In genomic region chr17:64938925-64939474, GRCh38 we compare ENCODE assay signal across 8 cellular contexts. TPM values are rescaled to one million over a fixed set of nuclear protein-coding genes. Genes with fewer than 3 reads are reported as not detected.
DNase-seq lines count a peak whose midpoint lies in the region; ATAC-seq and TF ChIP-seq lines count a peak whose summit lies in the region.

No MANE protein-coding gene starts in this region.

- H3K4me3 ChIP-seq in GM12864 (ENCODE audit: low read depth, low read length), result no peak overlapping the region
- H3K4me3 ChIP-seq in neuronal stem cell (ENCODE audit: low read length in 2 of 2), result no peak overlapping the region
- no peak overlapping the region for H3K4me3 ChIP-seq in prostate gland

- DNase-seq in GM12864 (ENCODE audit: low read depth) (no peak), HUDEP-2 (lab: John Stamatoyannopoulos, UW; ENCODE audit: unreplicated experiment in 76 of 76) (peak in 46 of 76 experiments; percentile 8 to 62 (median 35)), neuronal stem cell (ENCODE audit: low spot score) (no peak), prostate gland (ENCODE audit: low spot score) (no peak)
- DNase-seq in activated CD4-positive, alpha-beta T cell treated with anti-CD3 and anti-CD28 coated beads, Interleukin-2, amount 50 U/mL, for 4 hours, result peak; percentile 29 to 34

- TF ChIP-seq CTCF in GM12864 (IDR thresholded peaks at IDR 0.05; ENCODE audit: low read depth, low read length, missing control alignments), result peak; percentile 79
- TF ChIP-seq CTCF in prostate gland (IDR thresholded peaks at IDR 0.05), result peak in 2 of 4 experiments; percentile 11 to 50

- H3K79me1 ChIP-seq in neuronal stem cell (ENCODE audit: low read depth, low read length), result no peaks in the 10 kb centered on the region

- peaks cover 0 to 3% of the 10 kb centered on the region in 2 donors for H3K4me1 ChIP-seq in neuronal stem cell (ENCODE audit: control insufficient read depth in 2 of 2, insufficient read depth in 1 of 2, low read depth in 1 of 2, low read length in 2 of 2)
- no peaks in the 10 kb centered on the region for H3K4me1 ChIP-seq in prostate gland (replicated peaks)

- no peak overlapping the region for H3K27ac ChIP-seq in neuronal stem cell (replicated peaks; ENCODE audit: low read length)
- no peak overlapping the region for H3K27ac ChIP-seq in prostate gland

- H3K4ac ChIP-seq in neuronal stem cell (ENCODE audit: low read length), result no peak overlapping the region

- no CpG with 5 or more reads among the region's 11 CpGs for WGBS in neuronal stem cell (ENCODE audit: extremely low coverage in 2 of 2, insufficient read length in 2 of 2, insufficient replicate concordance in 1 of 2), 2 donors
- 71% methylated on average over 10 of the region's 11 CpGs for WGBS in prostate gland

- intact Hi-C loops in prostate gland (cut with DNase I), result no loop called here

- peak overlapping the region; percentile 83 for H3K23ac ChIP-seq in neuronal stem cell (ENCODE audit: low read depth, low read length, poor library complexity)

- H3K27me3 ChIP-seq in neuronal stem cell (ENCODE audit: control insufficient read depth in 3 of 3, insufficient read depth in 3 of 3, low read depth in 1 of 3, low read length in 3 of 3) (no peaks in the 10 kb centered on the region), prostate gland (replicated peaks; ENCODE audit: insufficient read depth) (no peaks in the 10 kb centered on the region)

- no peaks in the 10 kb centered on the region for H3K36me3 ChIP-seq in neuronal stem cell (replicated peaks in 1 of 2; ENCODE audit: control insufficient read depth in 2 of 2, insufficient read depth in 2 of 2, low read length in 2 of 2)
- no peaks in the 10 kb centered on the region for H3K36me3 ChIP-seq in prostate gland

- peak overlapping the region; percentile 76 for H3K18ac ChIP-seq in neuronal stem cell (ENCODE audit: low read length)

- H2BK15ac ChIP-seq in neuronal stem cell (ENCODE audit: low read length), result no peak overlapping the region

- H2AFZ ChIP-seq in neuronal stem cell (ENCODE audit: low read length), result no peak overlapping the region

- H4K91ac ChIP-seq in neuronal stem cell (ENCODE audit: low read depth, low read length, poor library complexity), result no peak overlapping the region

- no peak overlapping the region for H3K4me2 ChIP-seq in neuronal stem cell (ENCODE audit: insufficient read depth, low read length, poor library complexity, severe bottlenecking)

- ATAC-seq in esophagus mucosa (peak; percentile 53), GM18519 (IDR thresholded peaks at IDR 0.05; ENCODE audit: low FRiP score, unreplicated experiment) (no peak), HG02852 (IDR thresholded peaks at IDR 0.05; ENCODE audit: unreplicated experiment) (no peak)

- H2BK12ac ChIP-seq in neuronal stem cell (ENCODE audit: low read length), result no peak overlapping the region

- no peak overlapping the region for H3K14ac ChIP-seq in neuronal stem cell (ENCODE audit: low read length)

- peak overlapping the region; percentile 47 for H2AK5ac ChIP-seq in neuronal stem cell (ENCODE audit: low read depth, low read length)

- H2BK120ac ChIP-seq in neuronal stem cell (ENCODE audit: low read depth, low read length), result no peak overlapping the region

- H4K8ac ChIP-seq in neuronal stem cell (ENCODE audit: low read depth, low read length), result no peak overlapping the region

- TF ChIP-seq POLR2A in prostate gland (IDR thresholded peaks at IDR 0.05), result no peak

- H3K9me3 ChIP-seq in neuronal stem cell (replicated peaks in 1 of 2; ENCODE audit: control insufficient read depth in 2 of 2, insufficient read depth in 1 of 2, low read depth in 1 of 2, low read length in 2 of 2), result no peaks in the 10 kb centered on the region
- no peaks in the 10 kb centered on the region for H3K9me3 ChIP-seq in prostate gland

- no peak overlapping the region for H2BK5ac ChIP-seq in neuronal stem cell (ENCODE audit: low read length)

- H3K9ac ChIP-seq in neuronal stem cell (ENCODE audit: low read depth, low read length, poor library complexity), result no peak overlapping the region

RNA-seq across cellular contexts. Expression of gene LRRC37A3, which starts 19.7 kb away (rescaled TPM):
- total RNA-seq in esophagus mucosa (5.6 TPM), prostate gland (1 to 10 TPM; 5.6 to 9.5 TPM)
- polyA plus RNA-seq in neuronal stem cell (2013, experiment 1 of 2), result 3.1 TPM
- polyA plus RNA-seq in neuronal stem cell (2013, experiment 2 of 2), result 4.3 TPM

Comparison
In these comparisons a context has a peak if more than half of its experiments do, and no peak if none do; other contexts are left out.
1. DNase-seq: peak in HUDEP-2 (46 of 76) and activated CD4-positive, alpha-beta T cell treated with anti-CD3 and anti-CD28 coated beads, Interleukin-2, amount 50 U/mL, for 4 hours (2 of 2); none in GM12864 (single experiment), neuronal stem cell (single experiment) and prostate gland (single experiment).